Comparison of ENCODE assay signal across 8 cellular contexts in genomic region chr22:20131593-20131855, GRCh38. TPM values are rescaled to one million over a fixed set of nuclear protein-coding genes. Genes with fewer than 3 reads are reported as not detected.
DNase-seq lines count a peak whose midpoint lies in the region; ATAC-seq lines count a peak whose summit lies in the region.

Gene ZDHHC8 (plus strand): TSS chr22:20131804. CDS start chr22:20131948, 144 bp downstream.

- no peak within 1 kb of the TSS for H4K5ac ChIP-seq in mesendoderm (ENCODE audit: low read length)

- H3K79me2 ChIP-seq in mesendoderm (ENCODE audit: control insufficient read depth, insufficient read depth, low read length) = no peaks in the 10 kb centered on the region

- H3K4me3 ChIP-seq in duodenal mucosa (ENCODE audit: low read depth in 1 of 2, low read length in 2 of 2) = peak within 1 kb of the TSS; percentile 72 to 82
- peak within 1 kb of the TSS; percentile 69 for H3K4me3 ChIP-seq in mesendoderm (ENCODE audit: low read length)

- H3K27me3 ChIP-seq in duodenal mucosa (ENCODE audit: control insufficient read depth in 1 of 2, insufficient read depth in 2 of 2, low read length in 2 of 2) (no peaks in the 10 kb centered on the region), mesendoderm (ENCODE audit: insufficient read depth, low read length, poor library complexity) (no peaks in the 10 kb centered on the region)

- ATAC-seq in HG02763 (IDR thresholded peaks at IDR 0.05; ENCODE audit: unreplicated experiment) (peak; percentile 41), HG03439 (IDR thresholded peaks at IDR 0.05; ENCODE audit: unreplicated experiment) (no peak), HG03469 (IDR thresholded peaks at IDR 0.05; ENCODE audit: unreplicated experiment) (no peak)

- H3K27ac ChIP-seq in duodenal mucosa (ENCODE audit: low read depth, low read length) (peak within 1 kb of the TSS; percentile 26), mesendoderm (ENCODE audit: low read depth, low read length) (peak within 1 kb of the TSS; percentile 46), substantia nigra (ENCODE audit: low read depth, low read length, poor library complexity, severe bottlenecking) (peak within 1 kb of the TSS; percentile 92)

- H3K18ac ChIP-seq in mesendoderm (ENCODE audit: low read length) = peak within 1 kb of the TSS; percentile 81

- peaks cover 4% of the 10 kb centered on the region for H3K79me1 ChIP-seq in mesendoderm (ENCODE audit: low read length)

- no peak within 1 kb of the TSS for H2BK5ac ChIP-seq in mesendoderm (ENCODE audit: low read length)

- peak within 1 kb of the TSS; percentile 29 for H2BK120ac ChIP-seq in mesendoderm (ENCODE audit: low read depth, low read length)

- H3K9me3 ChIP-seq in duodenal mucosa (ENCODE audit: control insufficient read depth in 1 of 2, low read length in 2 of 2) = no peaks in the 10 kb centered on the region

- peak within 1 kb of the TSS; percentile 42 to 63 for H3K9ac ChIP-seq in duodenal mucosa (ENCODE audit: low read depth in 1 of 2, low read length in 2 of 2)
- H3K9ac ChIP-seq in mesendoderm (ENCODE audit: low read length) = peak within 1 kb of the TSS; percentile 88

- no peak within 1 kb of the TSS for H2BK15ac ChIP-seq in mesendoderm (replicated peaks; ENCODE audit: low read depth)

- H3K4me2 ChIP-seq in mesendoderm (ENCODE audit: low read length) = peak within 1 kb of the TSS; percentile 91

- no CpG with 5 or more reads among the region's 42 CpGs for WGBS in mesendoderm (ENCODE audit: extremely low coverage, insufficient coverage, low lambda C conversion rate)

- H3K36me3 ChIP-seq in duodenal mucosa (ENCODE audit: control insufficient read depth in 1 of 2, insufficient read depth in 2 of 2, low read length in 2 of 2) (peaks cover 7 to 11% of the 10 kb centered on the region in 2 donors), mesendoderm (ENCODE audit: control insufficient read depth, insufficient read depth, low read length) (peaks cover 5% of the 10 kb centered on the region)

- DNase-seq in GM03348 (ENCODE audit: low spot score) = peak; percentile 90
- DNase-seq in UCSD-AML1 (lab: John Stamatoyannopoulos, UW; ENCODE audit: unreplicated experiment) = peak; percentile 47
- no peak for DNase-seq in mesendoderm
- peak in 20 of 49 donors; percentile 15 to 67 (median 44) for DNase-seq in substantia nigra (lab: John Stamatoyannopoulos, UW)

- H2AK5ac ChIP-seq in mesendoderm (ENCODE audit: low read length) = no peak within 1 kb of the TSS

- H3K23ac ChIP-seq in mesendoderm (ENCODE audit: low read length) = peak within 1 kb of the TSS; percentile 45

- H4K8ac ChIP-seq in mesendoderm (ENCODE audit: low read depth, low read length) = no peak within 1 kb of the TSS

- H3K4ac ChIP-seq in mesendoderm (ENCODE audit: low read depth, low read length) = peak within 1 kb of the TSS; percentile 66

- H3K56ac ChIP-seq in mesendoderm (ENCODE audit: low read length) = peak within 1 kb of the TSS; percentile 91

- H3K4me1 ChIP-seq in duodenal mucosa (ENCODE audit: control insufficient read depth in 1 of 2, insufficient read depth in 2 of 2, low read length in 2 of 2) (peaks cover 7 to 32% of the 10 kb centered on the region in 2 donors), mesendoderm (ENCODE audit: control insufficient read depth, low read depth, low read length) (no peaks in the 10 kb centered on the region)

RNA-seq across cellular contexts. Expression of gene ZDHHC8, which starts in this region (rescaled TPM):
- 24.9 TPM for polyA plus RNA-seq in mesendoderm (2013, experiment 1 of 2)
- polyA plus RNA-seq in mesendoderm (2013, experiment 2 of 2) = 24.7 TPM

Comparison
In these comparisons a context has a peak if more than half of its experiments do, and no peak if none do; other contexts are left out.
1. H3K27ac ChIP-seq: peak in every context shown above with its lines; median percentile 92 in substantia nigra; 46 in mesendoderm; 26 in duodenal mucosa.